Comparison of ENCODE assay signal across 8 cellular contexts in genomic region chr1:194787001-194787400, GRCh38.
"Had no signal": no experiment of that assay in that cellular context is flagged by ENCODE, and none has a peak within 500 bp of the region (broad histone marks: within the 10 kb centered on the region; RNA-seq: fewer than 3 reads in every experiment).

No MANE protein-coding gene starts in this region.

- H2AFZ ChIP-seq: GM23248 had no signal

- H3K9me3 ChIP-seq: HAP-1 had no signal

- H3K9ac ChIP-seq: GM23248 had no signal

- H3K4me1 ChIP-seq: HAP-1 had no signal

- ATAC-seq: HCT116 had no signal

- H3K36me3 ChIP-seq: HAP-1 had no signal

- H3K4me3 ChIP-seq: GM23248, HAP-1 had no signal

- DNase-seq: GM23248, GOT3, H7, HFFc6, KG1 had no signal

- H3K27ac ChIP-seq: GM23248, HL-60 had no signal
